Comparison of ENCODE assay signal across 8 cellular contexts in genomic region chr1:28232558-28233263, GRCh38. TPM values are rescaled to one million over a fixed set of nuclear protein-coding genes. Genes with fewer than 3 reads are reported as not detected.
DNase-seq lines count a peak whose midpoint lies in the region; ATAC-seq, FAIRE-seq and TF ChIP-seq lines count a peak whose summit lies in the region.

TSS of gene DNAJC8 (minus strand) at chr1:28233029. CDS start at chr1:28232998, 31 bp downstream.

- peak; percentile 92 for FAIRE-seq in A204.1 (lab: Jason Lieb, UNC)
- peak; percentile 65 for FAIRE-seq in kidney (lab: Jason Lieb, UNC)

- intact Hi-C loops in kidney (cut with DNase I), result no loop called here

- no peak for TF ChIP-seq CTCF in kidney (IDR thresholded peaks at IDR 0.05; ENCODE audit: borderline replicate concordance, extremely low read depth, insufficient read depth)

- ATAC-seq in GM18873 (IDR thresholded peaks at IDR 0.05; ENCODE audit: low FRiP score, unreplicated experiment), result peak; percentile 44
- ATAC-seq in HG03342 (IDR thresholded peaks at IDR 0.05; ENCODE audit: unreplicated experiment), result peak; percentile 42

- H3K36me3 ChIP-seq in kidney (ENCODE audit: control insufficient read depth in 1 of 2, insufficient read depth in 2 of 2, low read length in 2 of 2), result peaks cover 0 to 14% of the 10 kb centered on the region in 2 donors

- peak within 1 kb of the TSS; percentile 96 to 99 for H3K9ac ChIP-seq in kidney (ENCODE audit: low read length in 2 of 2)

- peak within 1 kb of the TSS; percentile 91 to 99 for H3K4me3 ChIP-seq in kidney (ENCODE audit: low read length in 2 of 2)

- H3K9me3 ChIP-seq in kidney (ENCODE audit: control insufficient read depth in 1 of 2, low read length in 2 of 2), result no peaks in the 10 kb centered on the region

- peaks cover 16 to 18% of the 10 kb centered on the region in 2 donors for H3K4me1 ChIP-seq in kidney (ENCODE audit: control insufficient read depth in 1 of 2, insufficient read depth in 1 of 2, low read depth in 1 of 2, low read length in 2 of 2)

- H3K27ac ChIP-seq in kidney (ENCODE audit: low read depth in 2 of 2, low read length in 2 of 2), result peak within 1 kb of the TSS; percentile 80 to 82

- DNase-seq in NCI-H524 (lab: John Stamatoyannopoulos, UW) (peak; percentile 73 to 85), cerebellum (ENCODE audit: low spot score) (peak; percentile 94), kidney (peak; percentile 98)
- peak; percentile 93 to 95 for DNase-seq in activated CD4-positive, alpha-beta T cell treated with anti-CD3 and anti-CD28 coated beads for 24 hours (ENCODE audit: low read depth in 2 of 2)
- peak; percentile 86 to 91 for DNase-seq in stimulated activated CD4-positive, alpha-beta T cell treated with anti-CD3 and anti-CD28 coated beads, Interleukin-15, amount 100 ng/mL, for 1 hour (ENCODE audit: low read depth in 1 of 2, low spot score in 1 of 2)

RNA-seq across cellular contexts. Expression of gene DNAJC8, which starts in this region (rescaled TPM):
- total RNA-seq in cerebellum (34.1 TPM), kidney (71.7 TPM)
- polyA plus RNA-seq in kidney (ENCODE audit: insufficient read depth, low read depth, low replicate concordance), result 110 TPM

Comparison
In these comparisons a context has a peak if more than half of its experiments do, and no peak if none do; other contexts are left out.
1. Peak in every context shown above with its lines: DNase-seq, ATAC-seq, H3K4me3 ChIP-seq and H3K27ac ChIP-seq.